Comparison of ENCODE assay signal across 14 cellular contexts in the genomic region with DNA sequence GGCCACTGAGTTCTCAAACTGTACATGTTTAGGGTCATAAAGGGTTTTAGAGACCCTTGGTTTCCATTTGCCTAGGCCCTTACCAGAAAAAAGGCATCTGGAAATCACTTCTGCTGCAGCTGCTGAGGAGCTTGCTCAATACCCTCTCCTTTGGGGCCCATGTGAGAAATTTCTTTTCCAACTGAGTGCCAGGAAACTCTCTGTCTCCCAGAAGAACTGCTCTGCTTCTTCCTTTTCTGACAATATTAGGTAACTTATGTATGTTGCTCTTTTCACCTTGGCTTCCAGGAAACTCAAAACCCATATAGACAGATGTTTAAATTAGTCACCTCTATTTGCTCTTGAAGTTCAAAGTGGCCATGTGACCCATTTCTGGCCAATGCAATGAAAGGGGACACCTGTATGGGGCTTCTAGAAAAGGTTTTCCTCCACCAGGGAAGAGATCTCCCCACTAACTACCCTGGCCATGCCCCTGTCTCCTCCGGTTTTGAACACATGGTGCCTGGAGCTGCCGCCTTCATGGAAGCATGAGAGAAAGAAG.
DNase-seq lines count a peak whose midpoint lies in the region; ATAC-seq and TF ChIP-seq lines count a peak whose summit lies in the region.
"Had no signal": no experiment of that assay in that cellular context is flagged by ENCODE, and none has a peak within 500 bp of the region (broad histone marks: within the 10 kb centered on the region; RNA-seq: fewer than 3 reads in every experiment).

No MANE protein-coding gene starts in this region.

- ATAC-seq in activated CD8-positive, alpha-beta T cell treated with anti-CD3 and anti-CD28 coated beads for 36 hours, result peak; percentile 59
- ATAC-seq in stimulated activated naive B cell treated with anti-CD40 and anti-IgM and Interleukin-4, amounts not matched to agents 10 μg/mL and 1 μg/mL and 100 μg/mL, for 72 hours (replicated peaks), result no peak
- ATAC-seq in HG02970 (IDR thresholded peaks at IDR 0.05; ENCODE audit: low FRiP score, unreplicated experiment), result no peak
- ATAC-seq: left colon had no signal

- POLR2A ChIA-PET in activated CD8-positive, alpha-beta T cell treated with anti-CD3 and anti-CD28 coated beads for 36 hours (lab: Charles Lee), result interaction anchor here (1.0 to 2.9 kb wide), 2 partner anchors 9 to 16 kb away, joined by 4 to 16 read pairs; no protein-coding TSS in a partner anchor

- TF ChIP-seq POLR2A in suprapubic skin (IDR thresholded peaks at IDR 0.05), result no peak

- H3K27me3 Mint-ChIP-seq in activated naive CD4-positive, alpha-beta T cell treated with anti-CD3 and anti-CD28 coated beads for 36 hours (ENCODE audit: low read depth), result no peaks in the 10 kb centered on the region
- H3K27me3 Mint-ChIP-seq in activated CD8-positive, alpha-beta T cell treated with anti-CD3 and anti-CD28 coated beads for 36 hours, result no peaks in the 10 kb centered on the region
- H3K27me3 Mint-ChIP-seq in stimulated activated naive B cell treated with anti-CD40 and anti-IgM and Interleukin-4, amounts not matched to agents 10 μg/mL and 1 μg/mL and 100 μg/mL, for 72 hours, result no peaks in the 10 kb centered on the region

- H3K27ac ChIP-seq in suprapubic skin, result peak overlapping the region; percentile 52
- H3K27ac ChIP-seq: SJSA1 had no signal

- no peak for DNase-seq in activated naive CD4-positive, alpha-beta T cell treated with anti-CD3 and anti-CD28 coated beads for 36 hours
- no peak for DNase-seq in activated naive CD4-positive, alpha-beta T cell (lab: John Stamatoyannopoulos, UW)
- no peak for DNase-seq in activated CD8-positive, alpha-beta T cell treated with anti-CD3 and anti-CD28 coated beads for 36 hours
- DNase-seq in fibroblast of villous mesenchyme (ENCODE audit: low read depth) (peak; percentile 60), suprapubic skin (ENCODE audit: low spot score in 2 of 2) (no peak), NCI-H2081 (lab: John Stamatoyannopoulos, UW) (no peak)
- DNase-seq in stimulated activated naive B cell treated with anti-CD40 and anti-IgM and Interleukin-4, amounts not matched to agents 10 μg/mL and 1 μg/mL and 100 μg/mL, for 72 hours, result no peak
- DNase-seq: cortex of kidney, HFFc6, left colon, NCI-H146, NCI-H748 treated with DMSO at 0.1 percent for 48 hours had no signal

- H3K4me1 ChIP-seq in suprapubic skin, result peaks cover 35% of the 10 kb centered on the region
- H3K4me1 ChIP-seq: SJSA1 had no signal

- CTCF ChIA-PET in activated naive CD4-positive, alpha-beta T cell treated with anti-CD3 and anti-CD28 coated beads for 36 hours (lab: Charles Lee), result no interaction called here
- CTCF ChIA-PET in activated CD8-positive, alpha-beta T cell treated with anti-CD3 and anti-CD28 coated beads for 36 hours (lab: Charles Lee), result interaction anchor here (0.6 to 3.5 kb wide), 7 partner anchors 10 to 85 kb away, joined by 3 to 12 read pairs (median 7); no protein-coding TSS in a partner anchor

- TF ChIP-seq EP300 in suprapubic skin (IDR thresholded peaks at IDR 0.05), result no peak

- H3K9me3 Mint-ChIP-seq in activated naive CD4-positive, alpha-beta T cell treated with anti-CD3 and anti-CD28 coated beads for 36 hours, result no peaks in the 10 kb centered on the region
- H3K9me3 Mint-ChIP-seq in activated CD8-positive, alpha-beta T cell treated with anti-CD3 and anti-CD28 coated beads for 36 hours, result no peaks in the 10 kb centered on the region
- no peaks in the 10 kb centered on the region for H3K9me3 Mint-ChIP-seq in stimulated activated naive B cell treated with anti-CD40 and anti-IgM and Interleukin-4, amounts not matched to agents 10 μg/mL and 1 μg/mL and 100 μg/mL, for 72 hours
- H3K9me3 Mint-ChIP-seq: HFFc6 had no signal

- H3K36me3 ChIP-seq in suprapubic skin, result no peaks in the 10 kb centered on the region

- H3K9me3 ChIP-seq in suprapubic skin, result no peaks in the 10 kb centered on the region
- H3K9me3 ChIP-seq: SJSA1 had no signal

- peaks cover 14% of the 10 kb centered on the region for H3K4me1 Mint-ChIP-seq in activated naive CD4-positive, alpha-beta T cell treated with anti-CD3 and anti-CD28 coated beads for 36 hours (ENCODE audit: low read depth)
- H3K4me1 Mint-ChIP-seq in activated CD8-positive, alpha-beta T cell treated with anti-CD3 and anti-CD28 coated beads for 36 hours (ENCODE audit: low read depth), result peaks cover 43% of the 10 kb centered on the region
- H3K4me1 Mint-ChIP-seq in stimulated activated naive B cell treated with anti-CD40 and anti-IgM and Interleukin-4, amounts not matched to agents 10 μg/mL and 1 μg/mL and 100 μg/mL, for 72 hours, result peaks cover 21 to 29% of the 10 kb centered on the region in 2 donors

- H3K36me3 Mint-ChIP-seq in activated naive CD4-positive, alpha-beta T cell treated with anti-CD3 and anti-CD28 coated beads for 36 hours (ENCODE audit: low read depth), result peaks cover 3% of the 10 kb centered on the region
- H3K36me3 Mint-ChIP-seq in activated CD8-positive, alpha-beta T cell treated with anti-CD3 and anti-CD28 coated beads for 36 hours (ENCODE audit: low read depth), result peaks cover 49% of the 10 kb centered on the region
- H3K36me3 Mint-ChIP-seq in stimulated activated naive B cell treated with anti-CD40 and anti-IgM and Interleukin-4, amounts not matched to agents 10 μg/mL and 1 μg/mL and 100 μg/mL, for 72 hours, result peaks cover 23 to 53% of the 10 kb centered on the region in 2 donors

- WGBS in suprapubic skin, result 100% methylated on average over 2 of the region's 2 CpGs

- H3K27me3 ChIP-seq in suprapubic skin, result no peaks in the 10 kb centered on the region
- H3K27me3 ChIP-seq: SJSA1 had no signal

- H3K4me3 ChIP-seq in fibroblast of villous mesenchyme (ENCODE audit: low read depth, low read length) (no peak overlapping the region), suprapubic skin (no peak overlapping the region)
- H3K4me3 ChIP-seq: SJSA1 had no signal

- no peak overlapping the region for H3K4me3 Mint-ChIP-seq in activated naive CD4-positive, alpha-beta T cell treated with anti-CD3 and anti-CD28 coated beads for 36 hours
- H3K4me3 Mint-ChIP-seq in activated CD8-positive, alpha-beta T cell treated with anti-CD3 and anti-CD28 coated beads for 36 hours, result no peak overlapping the region
- no peak overlapping the region for H3K4me3 Mint-ChIP-seq in stimulated activated naive B cell treated with anti-CD40 and anti-IgM and Interleukin-4, amounts not matched to agents 10 μg/mL and 1 μg/mL and 100 μg/mL, for 72 hours
- H3K4me3 Mint-ChIP-seq: HFFc6 had no signal

- TF ChIP-seq CTCF in activated CD8-positive, alpha-beta T cell treated with anti-CD3 and anti-CD28 coated beads for 36 hours (IDR thresholded peaks at IDR 0.05), result no peak
- TF ChIP-seq CTCF in fibroblast of villous mesenchyme (IDR thresholded peaks at IDR 0.05; ENCODE audit: insufficient read depth, low read depth, low read length), result no peak
- no peak for TF ChIP-seq CTCF in suprapubic skin (IDR thresholded peaks at IDR 0.05)

- H3K27ac Mint-ChIP-seq in activated naive CD4-positive, alpha-beta T cell treated with anti-CD3 and anti-CD28 coated beads for 36 hours, result peak overlapping the region; percentile 73
- peak overlapping the region; percentile 62 for H3K27ac Mint-ChIP-seq in activated CD8-positive, alpha-beta T cell treated with anti-CD3 and anti-CD28 coated beads for 36 hours
- no peak overlapping the region for H3K27ac Mint-ChIP-seq in stimulated activated naive B cell treated with anti-CD40 and anti-IgM and Interleukin-4, amounts not matched to agents 10 μg/mL and 1 μg/mL and 100 μg/mL, for 72 hours
- H3K27ac Mint-ChIP-seq: HFFc6 had no signal

- intact Hi-C loops in activated naive CD4-positive, alpha-beta T cell treated with anti-CD3 and anti-CD28 coated beads for 36 hours (cut with micrococcal nuclease), result no loop called here
- intact Hi-C loops in activated CD8-positive, alpha-beta T cell treated with anti-CD3 and anti-CD28 coated beads for 36 hours (cut with micrococcal nuclease), result no loop called here
